In the genomic region with DNA sequence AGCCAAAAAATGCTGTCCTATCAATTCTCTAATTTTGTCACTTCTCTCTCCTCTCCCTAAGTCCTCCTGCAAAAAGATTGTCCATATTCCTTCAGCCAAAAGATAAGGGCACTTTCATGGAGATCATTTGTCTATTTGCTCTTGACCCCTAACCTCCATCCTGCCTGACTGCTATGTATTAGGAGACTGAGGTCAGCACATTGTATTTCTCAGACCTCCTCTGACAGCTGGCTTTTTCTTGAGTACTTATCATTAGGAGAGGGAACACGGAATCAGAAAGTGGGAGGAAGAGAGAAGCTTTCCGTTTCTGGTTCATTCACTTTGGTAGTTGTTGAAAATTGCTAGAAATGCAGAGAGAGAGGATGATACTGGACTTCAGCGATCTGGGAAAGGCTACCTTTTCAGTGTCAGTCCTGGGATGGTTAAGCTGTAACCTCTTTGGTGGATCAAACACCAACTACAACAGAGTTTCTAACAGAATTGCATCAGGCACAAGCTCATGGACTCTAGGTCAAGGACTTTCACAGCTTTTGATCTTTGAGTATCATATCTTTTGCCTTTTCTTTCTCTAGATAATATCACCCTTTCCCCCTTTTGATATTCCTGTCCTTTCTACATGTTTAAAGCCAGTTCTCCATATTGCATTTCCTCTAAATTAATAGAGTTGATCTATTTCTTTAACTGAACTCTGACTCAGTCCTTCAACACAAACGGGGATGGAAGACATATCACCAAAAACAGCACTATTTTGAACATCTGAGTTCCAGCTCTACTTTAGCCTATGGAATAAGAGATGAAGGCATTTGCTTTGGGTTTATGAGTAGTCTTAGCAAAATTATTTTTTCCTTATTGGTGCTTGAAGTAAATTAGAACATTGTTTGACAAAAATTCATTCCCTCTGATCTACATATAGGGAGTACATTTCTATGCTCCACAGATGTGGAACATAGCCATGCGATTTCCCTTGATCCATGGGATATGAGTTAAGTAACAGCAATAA, we compare ENCODE assay signal across 25 cellular contexts.
DNase-seq lines count a peak whose midpoint lies in the region; ATAC-seq and TF ChIP-seq lines count a peak whose summit lies in the region.
"Had no signal": no experiment of that assay in that cellular context is flagged by ENCODE, and none has a peak within 500 bp of the region (broad histone marks: within the 10 kb centered on the region; RNA-seq: fewer than 3 reads in every experiment).

No MANE protein-coding gene starts in this region.

- H3K27ac ChIP-seq in GM23338 (ENCODE audit: low read depth): no peak overlapping the region
- no peak overlapping the region for H3K27ac ChIP-seq in MM.1S (ENCODE audit: low read length)
- peak overlapping the region in 3 of 5 donors; percentile 1 to 51 (median 48) for H3K27ac ChIP-seq in adrenal gland
- H3K27ac ChIP-seq: BLaER1 treated with 17β-estradiol and CSF1 and Interleukin-3, amounts not matched to agents 10 nM and 100 nM had no signal

- no peak overlapping the region for H3K9ac ChIP-seq in MM.1S (ENCODE audit: low read length)
- H3K9ac ChIP-seq: BLaER1 treated with 17β-estradiol and CSF1 and Interleukin-3, amounts not matched to agents 10 nM and 100 nM had no signal

- H3K9me3 ChIP-seq in MM.1S (replicated peaks; ENCODE audit: insufficient read depth, low read length) (no peaks in the 10 kb centered on the region), adrenal gland (replicated peaks in 1 of 3) (no peaks in the 10 kb centered on the region)
- H3K9me3 ChIP-seq: BE2C; BLaER1 treated with 17β-estradiol and CSF1 and Interleukin-3, amounts not matched to agents 10 nM and 100 nM had no signal

- H3K36me3 ChIP-seq in GM23338 (ENCODE audit: insufficient read depth) (no peaks in the 10 kb centered on the region), MM.1S (replicated peaks; ENCODE audit: insufficient read depth, low read length) (no peaks in the 10 kb centered on the region), adrenal gland (replicated peaks in 1 of 2) (no peaks in the 10 kb centered on the region)
- H3K36me3 ChIP-seq: BE2C; BLaER1 treated with 17β-estradiol and CSF1 and Interleukin-3, amounts not matched to agents 10 nM and 100 nM had no signal

- intact Hi-C loops in adrenal gland (cut with DNase I): no loop called here

- peaks cover 5% of the 10 kb centered on the region; the same call in 2 of the 3 replicates for H3K9me3 Mint-ChIP-seq in GM23338
- H3K9me3 Mint-ChIP-seq in nephron: peaks cover 7% of the 10 kb centered on the region
- H3K9me3 Mint-ChIP-seq: CD4-positive, alpha-beta T cell had no signal

- H3K27me3 ChIP-seq in GM23338 (ENCODE audit: insufficient read depth) (no peaks in the 10 kb centered on the region), MM.1S (replicated peaks; ENCODE audit: insufficient read depth, low read length) (no peaks in the 10 kb centered on the region), adrenal gland (no peaks in the 10 kb centered on the region)
- H3K27me3 ChIP-seq: BE2C; BLaER1 treated with 17β-estradiol and CSF1 and Interleukin-3, amounts not matched to agents 10 nM and 100 nM had no signal

- no peak for TF ChIP-seq POLR2A in adrenal gland (IDR thresholded peaks at IDR 0.05)

- ATAC-seq in GM23338: no peak
- no peak for ATAC-seq in HG03521 (IDR thresholded peaks at IDR 0.05; ENCODE audit: unreplicated experiment)
- ATAC-seq in HG02884 (IDR thresholded peaks at IDR 0.05; ENCODE audit: unreplicated experiment): no peak
- ATAC-seq: A549, GM12878, HCT116 had no signal

- H3K36me3 Mint-ChIP-seq in GM23338 (ENCODE audit: low read depth) (peaks cover 6% of the 10 kb centered on the region; the same call in 1 of the 3 replicates), nephron (ENCODE audit: low read depth) (peaks cover 4% of the 10 kb centered on the region)
- H3K36me3 Mint-ChIP-seq: CD14-positive monocyte; CD8-positive, alpha-beta memory T cell had no signal

- H3K79me2 ChIP-seq in GM23338 (replicated peaks; ENCODE audit: insufficient read depth) (no peaks in the 10 kb centered on the region), MM.1S (ENCODE audit: low read length) (no peaks in the 10 kb centered on the region)

- H3K4me3 Mint-ChIP-seq in GM23338 (no peak overlapping the region), nephron (no peak overlapping the region)
- H3K4me3 Mint-ChIP-seq: CD14-positive monocyte; CD4-positive, alpha-beta T cell; CD8-positive, alpha-beta memory T cell; H9 had no signal

- peaks cover 7% of the 10 kb centered on the region; the same call in 1 of the 2 replicates for H3K9me2 ChIP-seq in GM23338 (ENCODE audit: insufficient read depth)
- H3K9me2 ChIP-seq in MM.1S (replicated peaks; ENCODE audit: insufficient read depth, low read length): no peaks in the 10 kb centered on the region

- H3K4me2 ChIP-seq in GM23338 (no peak overlapping the region), MM.1S (ENCODE audit: low read depth, low read length) (no peak overlapping the region)
- H3K4me2 ChIP-seq: BLaER1 treated with 17β-estradiol and CSF1 and Interleukin-3, amounts not matched to agents 10 nM and 100 nM had no signal

- H3K4me1 ChIP-seq in GM23338 (ENCODE audit: insufficient read depth) (no peaks in the 10 kb centered on the region), MM.1S (ENCODE audit: low read length) (no peaks in the 10 kb centered on the region), adrenal gland (replicated peaks in 1 of 2) (peaks cover 0 to 8% of the 10 kb centered on the region in 2 donors)
- H3K4me1 ChIP-seq: BE2C; BLaER1 treated with 17β-estradiol and CSF1 and Interleukin-3, amounts not matched to agents 10 nM and 100 nM had no signal

- DNase-seq in GM23338 (ENCODE audit: low spot score): no peak
- no peak for DNase-seq in MM.1S
- peak in 1 of 7 donors; percentile 19 for DNase-seq in adrenal gland
- no peak for DNase-seq in HuH-7 (ENCODE audit: low spot score)
- no peak for DNase-seq in hypothalamus (lab: John Stamatoyannopoulos, UW)
- DNase-seq: 8988T; ACHN; AML-193; BE2C; CD4-positive, alpha-beta T cell; CD8-positive, alpha-beta memory T cell; DMS 273 treated with DMSO at 0.1 percent for 48 hours; DMS79; EL; GDM1; GOT3; H9 had no signal

- peaks cover 2% of the 10 kb centered on the region for H3K27me3 Mint-ChIP-seq in GM23338 (ENCODE audit: insufficient read depth, low read depth, poor library complexity)
- H3K27me3 Mint-ChIP-seq in nephron (ENCODE audit: low read depth): no peaks in the 10 kb centered on the region
- H3K27me3 Mint-ChIP-seq: CD4-positive, alpha-beta T cell had no signal

- H3K4me3 ChIP-seq in GM23338 (no peak overlapping the region), MM.1S (ENCODE audit: low read length) (no peak overlapping the region), adrenal gland (no peak overlapping the region)
- H3K4me3 ChIP-seq: A549; BLaER1 treated with 17β-estradiol and CSF1 and Interleukin-3, amounts not matched to agents 10 nM and 100 nM; GM12878 had no signal

- H3F3A ChIP-seq in GM23338 (replicated peaks; ENCODE audit: low read depth) (no peaks in the 10 kb centered on the region), MM.1S (ENCODE audit: insufficient read depth, low read length) (no peaks in the 10 kb centered on the region)

- H3K27ac Mint-ChIP-seq in GM23338 (no peak overlapping the region), nephron (peak overlapping the region; percentile 36 to 86 (median 50))
- H3K27ac Mint-ChIP-seq: CD4-positive, alpha-beta T cell; CD8-positive, alpha-beta memory T cell; H9 had no signal

- TF ChIP-seq CTCF in GM23338 (conservative IDR thresholded peaks at IDR 0.05; ENCODE audit: low read depth in 2 of 2) (no peak), MM.1S (IDR thresholded peaks at IDR 0.05; ENCODE audit: low read length) (no peak), adrenal gland (IDR thresholded peaks at IDR 0.05) (no peak), nephron (IDR thresholded peaks at IDR 0.05; ENCODE audit: unreplicated experiment in 3 of 3) (no peak)

- 46 to 57% (median 47%) methylated on average over 5 of the region's 5 CpGs for WGBS in adrenal gland, 4 donors

- 0 out of 2 replicates have a peak overlapping the region, but pooled peaks have one; percentile 69 for H2AFZ ChIP-seq in GM23338
- 0 out of 2 replicates have a peak overlapping the region, but pooled peaks have one; percentile 19 for H2AFZ ChIP-seq in MM.1S (ENCODE audit: low read length)

- H4K20me1 ChIP-seq in GM23338 (replicated peaks; ENCODE audit: insufficient read depth) (no peaks in the 10 kb centered on the region), MM.1S (ENCODE audit: insufficient read depth, low read length) (no peaks in the 10 kb centered on the region)
- H4K20me1 ChIP-seq: BLaER1 treated with 17β-estradiol and CSF1 and Interleukin-3, amounts not matched to agents 10 nM and 100 nM had no signal

- H3K4me1 Mint-ChIP-seq in GM23338: peaks cover 8% of the 10 kb centered on the region
- peaks cover 40% of the 10 kb centered on the region for H3K4me1 Mint-ChIP-seq in nephron
- H3K4me1 Mint-ChIP-seq: CD8-positive, alpha-beta memory T cell had no signal

TF ChIP-seq in GM23338, 12 proteins besides CTCF, POLR2A, EP300 and RAD21 (continues in another document):
- no peak for TF ChIP-seq POLR2AphosphoS5 (IDR thresholded peaks at IDR 0.05; ENCODE audit: low read depth)
- no peak for TF ChIP-seq CREB1 (CRISPR knock-in tag; IDR thresholded peaks at IDR 0.05; ENCODE audit: low read depth)
- no peak for TF ChIP-seq ZNF331 (CRISPR knock-in tag; IDR thresholded peaks at IDR 0.05; ENCODE audit: low read depth)
- no peak for TF ChIP-seq EZH2 (IDR thresholded peaks at IDR 0.05; ENCODE audit: low read depth, unreplicated experiment)
- TF ChIP-seq ZNF114 (CRISPR knock-in tag; IDR thresholded peaks at IDR 0.05): no peak
- TF ChIP-seq, protein P1, sequence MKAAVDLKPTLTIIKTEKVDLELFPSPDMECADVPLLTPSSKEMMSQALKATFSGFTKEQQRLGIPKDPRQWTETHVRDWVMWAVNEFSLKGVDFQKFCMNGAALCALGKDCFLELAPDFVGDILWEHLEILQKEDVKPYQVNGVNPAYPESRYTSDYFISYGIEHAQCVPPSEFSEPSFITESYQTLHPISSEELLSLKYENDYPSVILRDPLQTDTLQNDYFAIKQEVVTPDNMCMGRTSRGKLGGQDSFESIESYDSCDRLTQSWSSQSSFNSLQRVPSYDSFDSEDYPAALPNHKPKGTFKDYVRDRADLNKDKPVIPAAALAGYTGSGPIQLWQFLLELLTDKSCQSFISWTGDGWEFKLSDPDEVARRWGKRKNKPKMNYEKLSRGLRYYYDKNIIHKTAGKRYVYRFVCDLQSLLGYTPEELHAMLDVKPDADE (IDR thresholded peaks at IDR 0.05): no peak

Comparison
In these comparisons a context has a peak if more than half of its experiments do, and no peak if none do; other contexts are left out.
1. H3K27ac ChIP-seq: peak in adrenal gland (3 of 5); none in GM23338 (single experiment) and MM.1S (single experiment).